ENCODE assay signal across 20 cellular contexts in the genomic region with DNA sequence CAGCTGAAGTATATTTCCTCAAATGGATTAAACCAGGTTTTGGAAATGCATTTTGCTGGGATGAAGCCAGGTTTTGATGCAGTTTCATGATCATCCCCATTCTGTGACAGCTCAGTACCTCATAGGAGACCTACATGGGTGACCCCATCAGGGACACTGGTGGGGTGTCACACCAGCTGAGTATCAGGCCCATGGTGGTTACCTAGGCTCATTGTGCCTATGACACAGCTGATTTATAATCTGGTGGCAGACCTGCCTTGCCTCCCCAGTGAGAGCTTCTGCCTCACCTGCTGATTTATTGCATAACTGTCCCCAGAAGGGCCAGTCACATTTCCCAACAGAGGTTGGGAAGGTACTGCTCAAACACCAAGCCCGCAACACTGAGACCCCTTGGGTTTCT. TPM values are rescaled to one million over a fixed set of nuclear protein-coding genes. Genes with fewer than 3 reads are reported as not detected.
DNase-seq lines count a peak whose midpoint lies in the region; ATAC-seq, FAIRE-seq and TF ChIP-seq lines count a peak whose summit lies in the region.
"Had no signal": no experiment of that assay in that cellular context is flagged by ENCODE, and none has a peak within 500 bp of the region (broad histone marks: within the 10 kb centered on the region; RNA-seq: fewer than 3 reads in every experiment).

No MANE protein-coding gene starts in this region.

- H2BK5ac ChIP-seq in H1 (ENCODE audit: low read depth, low read length): 0 out of 2 replicates have a peak overlapping the region, but pooled peaks have one; percentile 23

- H2BK15ac ChIP-seq in H1 (ENCODE audit: low read length): no peak overlapping the region

- H3K4me3 ChIP-seq in H1 (ENCODE audit: extremely low read depth in 1 of 4, insufficient read depth in 2 of 4, low read depth in 3 of 4, low read length in 4 of 4) (no peak overlapping the region), osteoblast (ENCODE audit: insufficient read depth, low read length) (no peak overlapping the region)
- H3K4me3 ChIP-seq: A549, GM12878, HAP-1 had no signal

- no peak for TF ChIP-seq RAD21 in H1 (IDR thresholded peaks at IDR 0.05 in 1 of 2, conservative IDR thresholded peaks at IDR 0.05 in 1 of 2; ENCODE audit: low read depth in 2 of 2, low read length in 2 of 2)

- TF ChIP-seq POLR2A in H1 (IDR thresholded peaks at IDR 0.05; ENCODE audit: control extremely low read depth in 1 of 2, low read depth in 2 of 2, low read length in 2 of 2): no peak

- H2BK120ac ChIP-seq in H1 (replicated peaks; ENCODE audit: low read depth, low read length): peak overlapping the region; percentile 75

- no peak overlapping the region for H4K91ac ChIP-seq in H1 (replicated peaks; ENCODE audit: insufficient read length, low read length)

- H4K5ac ChIP-seq in H1 (ENCODE audit: insufficient read length, low read depth, low read length): no peak overlapping the region

- H3K36me3 Mint-ChIP-seq in activated CD8-positive, alpha-beta memory T cell treated with anti-CD3 and anti-CD28 coated beads, Interleukin-2, amount 10 ng/mL, durations not matched to agents 7 days and 5 days: no peaks in the 10 kb centered on the region
- H3K36me3 Mint-ChIP-seq in chondrocyte (ENCODE audit: low read depth): no peaks in the 10 kb centered on the region
- H3K36me3 Mint-ChIP-seq: CD8-positive, alpha-beta T cell had no signal

- 0 out of 2 replicates have a peak overlapping the region, but pooled peaks have one; percentile 24 for H3K18ac ChIP-seq in H1 (ENCODE audit: extremely low read depth, low read length)

- H4K8ac ChIP-seq in H1 (ENCODE audit: extremely low read depth, insufficient read depth, low read length): no peak overlapping the region

- no peak overlapping the region for H3K4ac ChIP-seq in H1 (replicated peaks; ENCODE audit: insufficient read length, low read depth, low read length)

- no peak overlapping the region for H3K27ac ChIP-seq in H1 (ENCODE audit: low read depth, low read length)
- no peak overlapping the region for H3K27ac ChIP-seq in osteoblast (ENCODE audit: low read depth, low read length)
- H3K27ac ChIP-seq in caudate nucleus (ENCODE audit: low read depth, low read length): no peak overlapping the region
- H3K27ac ChIP-seq: 22Rv1, A549 had no signal

- H3K27me3 Mint-ChIP-seq in activated CD8-positive, alpha-beta memory T cell treated with anti-CD3 and anti-CD28 coated beads, Interleukin-2, amount 10 ng/mL, durations not matched to agents 7 days and 5 days: no peaks in the 10 kb centered on the region
- H3K27me3 Mint-ChIP-seq in chondrocyte (ENCODE audit: low read depth): no peaks in the 10 kb centered on the region

- H3K9ac ChIP-seq in H1 (replicated peaks in 1 of 4; ENCODE audit: extremely low read depth in 1 of 4, low read depth in 3 of 4, low read length in 3 of 4): no peak overlapping the region

- no peak overlapping the region for H3K56ac ChIP-seq in H1 (replicated peaks; ENCODE audit: insufficient read length, low read depth, low read length)

- H2BK12ac ChIP-seq in H1 (ENCODE audit: low read depth, low read length): peak overlapping the region; percentile 62; the same call in 1 of the 2 replicates

- WGBS in H1 (ENCODE audit: extremely low coverage in 1 of 2, insufficient coverage in 1 of 2, insufficient read length in 1 of 2, insufficient replicate concordance in 2 of 2, low coverage in 1 of 2, low lambda C conversion rate in 2 of 2, missing lambda C conversion rate in 1 of 2), 2 experiments: 93% methylated on average over 1 of the region's 1 CpG; no CpG with 5 or more reads in 1 of the 2 experiments

- H3K4me1 Mint-ChIP-seq in activated CD8-positive, alpha-beta memory T cell treated with anti-CD3 and anti-CD28 coated beads, Interleukin-2, amount 10 ng/mL, durations not matched to agents 7 days and 5 days: peaks cover 36% of the 10 kb centered on the region
- peaks cover 4% of the 10 kb centered on the region for H3K4me1 Mint-ChIP-seq in chondrocyte (ENCODE audit: low read depth)

- H3K14ac ChIP-seq in H1 (ENCODE audit: insufficient read length): no peak overlapping the region

- H3K36me3 ChIP-seq in H1 (ENCODE audit: control insufficient read depth in 2 of 4, insufficient read depth in 4 of 4, low read length in 3 of 4) (no peaks in the 10 kb centered on the region), osteoblast (ENCODE audit: insufficient read depth, low read length) (no peaks in the 10 kb centered on the region)
- H3K36me3 ChIP-seq: HAP-1 had no signal

- H2BK20ac ChIP-seq in H1 (ENCODE audit: low read length): no peak overlapping the region

- no peak overlapping the region for H3K4me3 Mint-ChIP-seq in activated CD8-positive, alpha-beta memory T cell treated with anti-CD3 and anti-CD28 coated beads, Interleukin-2, amount 10 ng/mL, durations not matched to agents 7 days and 5 days
- H3K4me3 Mint-ChIP-seq in chondrocyte (ENCODE audit: unreplicated experiment): no peak overlapping the region
- H3K4me3 Mint-ChIP-seq: CD8-positive, alpha-beta T cell; IgD-negative memory B cell had no signal

- no peak overlapping the region for H2AK5ac ChIP-seq in H1 (ENCODE audit: low read depth, low read length)

- TF ChIP-seq CTCF in H1 (IDR thresholded peaks at IDR 0.05; ENCODE audit: control extremely low read depth in 1 of 3, insufficient read depth in 1 of 3, low read depth in 1 of 3, low read length in 3 of 3) (no peak), osteoblast (IDR thresholded peaks at IDR 0.05; ENCODE audit: extremely low read depth, low read depth, low read length) (no peak), chondrocyte (IDR thresholded peaks at IDR 0.05) (no peak)

- H3K27me3 ChIP-seq in H1 (replicated peaks in 1 of 4; ENCODE audit: control insufficient read depth in 3 of 4, extremely low read depth in 1 of 4, insufficient read depth in 3 of 4, low read length in 3 of 4) (no peaks in the 10 kb centered on the region), osteoblast (ENCODE audit: insufficient read depth, low read length) (no peaks in the 10 kb centered on the region)

- H3K9me3 Mint-ChIP-seq in activated CD8-positive, alpha-beta memory T cell treated with anti-CD3 and anti-CD28 coated beads, Interleukin-2, amount 10 ng/mL, durations not matched to agents 7 days and 5 days (ENCODE audit: low read depth): no peaks in the 10 kb centered on the region
- H3K9me3 Mint-ChIP-seq in chondrocyte (ENCODE audit: low read depth): no peaks in the 10 kb centered on the region
- H3K9me3 Mint-ChIP-seq: CD8-positive, alpha-beta T cell; IgD-negative memory B cell had no signal

- H3K79me1 ChIP-seq in H1 (ENCODE audit: low read depth, low read length): no peaks in the 10 kb centered on the region

- no peak overlapping the region for H2AFZ ChIP-seq in H1 (ENCODE audit: low read length)
- H2AFZ ChIP-seq in osteoblast (ENCODE audit: low read length): no peak overlapping the region

- no peak for TF ChIP-seq EP300 in H1 (IDR thresholded peaks at IDR 0.05; ENCODE audit: borderline replicate concordance in 1 of 2, low read depth in 2 of 2, low read length in 2 of 2)

- no peaks in the 10 kb centered on the region for H3K9me3 ChIP-seq in H1 (ENCODE audit: insufficient read depth in 2 of 2, low read depth in 1 of 2, low read length in 1 of 2)
- H3K9me3 ChIP-seq in osteoblast (ENCODE audit: low read depth, low read length): no peaks in the 10 kb centered on the region
- H3K9me3 ChIP-seq: A549, HAP-1 had no signal

- DNase-seq in activated CD8-positive, alpha-beta memory T cell treated with anti-CD3 and anti-CD28 coated beads for 24 hours: peak; percentile 28
- no peak for DNase-seq in activated CD8-positive, alpha-beta memory T cell treated with anti-CD3 and anti-CD28 coated beads, Interleukin-2, amount 10 ng/mL, durations not matched to agents 7 days and 5 days
- DNase-seq in H1 (ENCODE audit: low read depth in 1 of 2, low spot score in 2 of 2): no peak
- DNase-seq in osteoblast (ENCODE audit: insufficient read length, low spot score, missing footprints): peak; percentile 42
- DNase-seq in caudate nucleus (lab: John Stamatoyannopoulos, UW): no peak
- DNase-seq in chondrocyte (ENCODE audit: low spot score): no peak
- DNase-seq: AML-193; Calu3; CD8-positive, alpha-beta T cell; DMS53; DND-41; EL had no signal

- H3K4me1 ChIP-seq in H1 (replicated peaks in 1 of 4; ENCODE audit: control insufficient read depth in 3 of 4, insufficient read depth in 4 of 4, low read length in 3 of 4) (peaks cover 0 to 10% (median 6%) of the 10 kb centered on the region in 4 experiments; a peak in 5 of 7 replicates), osteoblast (ENCODE audit: insufficient read depth, low read length) (no peaks in the 10 kb centered on the region)
- H3K4me1 ChIP-seq: HAP-1 had no signal

- H3K4me2 ChIP-seq in H1 (ENCODE audit: insufficient read depth in 1 of 2, low read depth in 2 of 2, low read length in 2 of 2): no peak overlapping the region
- no peak overlapping the region for H3K4me2 ChIP-seq in osteoblast (ENCODE audit: insufficient read depth, low read length)
- H3K4me2 ChIP-seq: A549 had no signal

- no peak overlapping the region for H3K23ac ChIP-seq in H1 (ENCODE audit: insufficient read length)

- no peak for ATAC-seq in activated CD8-positive, alpha-beta memory T cell treated with anti-CD3 and anti-CD28 coated beads, Interleukin-2, amount 10 ng/mL, durations not matched to agents 7 days and 5 days
- ATAC-seq in HG02610 (IDR thresholded peaks at IDR 0.05; ENCODE audit: unreplicated experiment): no peak
- ATAC-seq: A549; CD8-positive, alpha-beta T cell; GM12878; HepG2 had no signal

- H3K23me2 ChIP-seq in H1 (ENCODE audit: low read depth, low read length): no peaks in the 10 kb centered on the region

- H3K27ac Mint-ChIP-seq in activated CD8-positive, alpha-beta memory T cell treated with anti-CD3 and anti-CD28 coated beads, Interleukin-2, amount 10 ng/mL, durations not matched to agents 7 days and 5 days: no peak overlapping the region
- no peak overlapping the region for H3K27ac Mint-ChIP-seq in chondrocyte (ENCODE audit: unreplicated experiment)
- H3K27ac Mint-ChIP-seq: CD8-positive, alpha-beta T cell had no signal

- no peak for FAIRE-seq in H1 (lab: Jason Lieb, UNC)
- FAIRE-seq: A549, GM12878, HepG2 had no signal

- POLR2A ChIA-PET in H1 (lab: Charles Lee; ENCODE audit: partially characterized antibody): interaction anchor here (1.1 kb wide), 1 partner anchor 8 kb away, joined by 3 read pairs; no protein-coding TSS in a partner anchor

- H3K79me2 ChIP-seq in H1 (ENCODE audit: control insufficient read depth in 1 of 2, insufficient read depth in 2 of 2, low read length in 2 of 2) (no peaks in the 10 kb centered on the region), osteoblast (ENCODE audit: insufficient read depth, low read length) (no peaks in the 10 kb centered on the region)

- CTCF ChIA-PET in activated CD8-positive, alpha-beta memory T cell treated with anti-CD3 and anti-CD28 coated beads, Interleukin-2, amount 10 ng/mL, durations not matched to agents 7 days and 5 days (lab: Charles Lee): interaction anchor here (1.5 kb wide), 1 partner anchor 117 kb away, joined by 3 read pairs; no protein-coding TSS in a partner anchor
- CTCF ChIA-PET in H1 (lab: Charles Lee; ENCODE audit: partially characterized antibody): interaction anchor here (1.0 to 2.1 kb wide), 2 partner anchors 9 to 36 kb away, joined by 3 to 6 read pairs; no protein-coding TSS in a partner anchor

- no peaks in the 10 kb centered on the region for H4K20me1 ChIP-seq in H1 (replicated peaks in 1 of 2; ENCODE audit: control insufficient read depth in 1 of 2, insufficient read depth in 2 of 2, low read length in 2 of 2)
- no peaks in the 10 kb centered on the region for H4K20me1 ChIP-seq in osteoblast (ENCODE audit: insufficient read depth, low read length)

RNA-seq across cellular contexts. Expression of a gene that starts 3.8 kb away (rescaled TPM):
- 1 to 10 TPM; 6.0 to 9.8 TPM for total RNA-seq in activated CD8-positive, alpha-beta memory T cell treated with anti-CD3 and anti-CD28 coated beads, Interleukin-2, amount 10 ng/mL, durations not matched to agents 7 days and 5 days
- total RNA-seq in H1 (2021; fragmentation: NEBNext Ultra II Directional; extraction: Animal tissue kit (Norgen Biotek cat#: 25700)): not detected in 2 replicates
- 0.03 TPM in 1 of 2 replicates, not detected in the other for polyA plus RNA-seq in H1 (2011; rRNA removed)
- 0.10 TPM for polyA plus RNA-seq in H1 (2011; cell fraction: cytosol; rRNA removed)
- polyA plus RNA-seq in H1 (2011; cell fraction: nucleus; rRNA removed): not detected
- polyA plus RNA-seq in H1 (2012, experiment 1 of 2): not detected in 4 replicates
- polyA plus RNA-seq in H1 (2012, experiment 2 of 2): not detected
- polyA plus RNA-seq in H1 (2013, experiment 1 of 2): 0.20 TPM
- 0.06 TPM for polyA plus RNA-seq in H1 (2013, experiment 2 of 2)
- polyA minus RNA-seq in H1 (2011; rRNA and poly(A)+ RNA removed): 0.07 TPM in 1 of 2 replicates, not detected in the other
- polyA minus RNA-seq in H1 (2011; cell fraction: cytosol; rRNA and poly(A)+ RNA removed): not detected
- not detected for polyA minus RNA-seq in H1 (2011; cell fraction: nucleus; rRNA and poly(A)+ RNA removed)
- total RNA-seq in osteoblast (0.88 and 2.2 TPM in 2 replicates), chondrocyte (1.2 to 3.2 TPM (median 2.7 TPM) in 3 replicates)
- total RNA-seq: G401 had no signal

RNA-seq across cellular contexts. Expression of a gene that starts 49.1 kb away (rescaled TPM):
- 100 to 1,000 TPM; 205 to 216 TPM for total RNA-seq in activated CD8-positive, alpha-beta memory T cell treated with anti-CD3 and anti-CD28 coated beads, Interleukin-2, amount 10 ng/mL, durations not matched to agents 7 days and 5 days
- 58.9 and 60.8 TPM in 2 replicates for total RNA-seq in H1 (2021; fragmentation: NEBNext Ultra II Directional; extraction: Animal tissue kit (Norgen Biotek cat#: 25700))
- 15.1 and 24.0 TPM in 2 replicates for polyA plus RNA-seq in H1 (2011; rRNA removed)
- 35.4 TPM for polyA plus RNA-seq in H1 (2011; cell fraction: cytosol; rRNA removed)
- 10.3 TPM for polyA plus RNA-seq in H1 (2011; cell fraction: nucleus; rRNA removed)
- 59.1 to 87.7 TPM (median 68.2 TPM) in 4 replicates for polyA plus RNA-seq in H1 (2012, experiment 1 of 2)
- 12.6 TPM for polyA plus RNA-seq in H1 (2012, experiment 2 of 2)
- 52.8 TPM for polyA plus RNA-seq in H1 (2013, experiment 1 of 2)
- 53.5 TPM for polyA plus RNA-seq in H1 (2013, experiment 2 of 2)
- polyA minus RNA-seq in H1 (2011; rRNA and poly(A)+ RNA removed): 14.8 and 17.4 TPM in 2 replicates
- polyA minus RNA-seq in H1 (2011; cell fraction: cytosol; rRNA and poly(A)+ RNA removed): 39.9 TPM
- polyA minus RNA-seq in H1 (2011; cell fraction: nucleus; rRNA and poly(A)+ RNA removed): 12.0 TPM
- 156 and 157 TPM in 2 replicates for total RNA-seq in osteoblast
- 144 to 193 TPM (median 192 TPM) in 3 replicates for total RNA-seq in chondrocyte

Comparison
In these comparisons a context has a peak if more than half of its experiments do, and no peak if none do; other contexts are left out.
1. DNase-seq: peak in activated CD8-positive, alpha-beta memory T cell treated with anti-CD3 and anti-CD28 coated beads for 24 hours (single experiment) and osteoblast (single experiment); none in activated CD8-positive, alpha-beta memory T cell treated with anti-CD3 and anti-CD28 coated beads, Interleukin-2, amount 10 ng/mL, durations not matched to agents 7 days and 5 days (single experiment), H1 (0 of 2), caudate nucleus (0 of 61) and chondrocyte (single experiment).